ENCODE assay signal across 7 cellular contexts in the genomic region with DNA sequence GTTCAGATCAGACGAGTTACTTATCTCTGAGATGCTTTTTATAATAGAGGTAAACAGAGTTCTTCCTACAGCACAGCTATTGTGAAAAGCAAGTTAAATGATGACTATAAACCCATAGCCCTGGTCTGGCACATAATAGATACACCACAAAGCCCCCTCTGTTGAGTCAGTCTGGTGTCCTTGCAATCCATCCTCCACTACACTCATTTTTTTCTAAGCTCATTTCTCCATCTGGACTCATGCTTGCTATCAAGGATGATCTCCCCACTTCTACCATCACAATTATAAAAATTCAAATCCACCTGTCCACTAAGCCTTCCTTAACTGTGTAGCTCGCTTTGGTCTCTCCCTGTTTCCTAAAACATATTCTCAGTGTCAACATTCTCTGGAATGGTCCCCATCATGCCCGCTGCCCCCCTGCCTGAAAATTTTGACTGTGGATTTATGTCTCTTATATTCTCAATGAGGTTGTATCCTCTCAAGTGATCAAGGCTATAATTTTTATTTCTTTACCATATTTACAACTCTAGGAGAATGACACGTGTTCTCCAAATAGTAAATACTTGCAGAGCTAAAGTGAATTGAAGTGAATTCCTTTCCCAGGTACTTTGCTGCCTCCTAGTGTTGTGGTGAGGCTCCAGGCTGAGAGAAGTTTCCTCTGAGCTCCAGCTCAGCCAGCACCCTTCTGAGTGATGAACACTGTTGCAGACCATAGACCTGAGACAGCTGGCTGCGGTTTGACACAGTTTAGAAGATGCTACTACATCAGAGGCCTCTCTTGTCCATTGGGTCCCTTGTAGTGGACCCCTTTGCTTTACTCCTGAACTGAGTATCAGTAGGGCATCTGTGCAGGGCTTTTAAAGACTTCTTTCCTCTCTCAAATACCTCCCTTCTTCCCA.
A peak's percentile ranks its signal among the peaks of the same experiment; 100 is the strongest.
DNase-seq lines count a peak whose midpoint lies in the region; ATAC-seq and TF ChIP-seq lines count a peak whose summit lies in the region.

No MANE protein-coding gene starts in this region.

- no peaks in the 10 kb centered on the region for H3K36me3 ChIP-seq in brain microvascular endothelial cell (replicated peaks)
- no peaks in the 10 kb centered on the region for H3K36me3 ChIP-seq in testis (ENCODE audit: low read depth, missing control alignments)

- DNase-seq in GDM1 (lab: John Stamatoyannopoulos, UW): peak; percentile 21
- peak; percentile 4 for DNase-seq in NCI-H748 treated with DMSO at 0.1 percent for 48 hours (lab: John Stamatoyannopoulos, UW)
- peak; percentile 40 for DNase-seq in brain microvascular endothelial cell
- DNase-seq in kidney glomerular epithelial cell (lab: John Stamatoyannopoulos, UW): peak; percentile 67
- peak; percentile 75 for DNase-seq in testis

- ATAC-seq in HG02759 (IDR thresholded peaks at IDR 0.05; ENCODE audit: unreplicated experiment) (peak; percentile 71), HG03196 (IDR thresholded peaks at IDR 0.05; ENCODE audit: unreplicated experiment) (no peak)

- TF ChIP-seq CTCF in brain microvascular endothelial cell (IDR thresholded peaks at IDR 0.05; ENCODE audit: low read depth, low read length, missing control alignments) (peak; percentile 48), testis (IDR thresholded peaks at IDR 0.05) (peak in 2 of 3 experiments; percentile 56)

- WGBS in testis, 2 donors: 50 to 57% methylated on average over 5 of the region's 5 CpGs

- H3K27ac ChIP-seq in brain microvascular endothelial cell (no peak overlapping the region), testis (no peak overlapping the region)

- TF ChIP-seq POLR2A in testis (IDR thresholded peaks at IDR 0.05): no peak

- H3K4me3 ChIP-seq in brain microvascular endothelial cell (ENCODE audit: low read depth, low read length) (no peak overlapping the region), testis (no peak overlapping the region)

- in situ Hi-C loops in brain microvascular endothelial cell (cut with HindIII; ENCODE audit: low pct_ligation_motif_present, low sequenced_read_pairs): no loop called here

- intact Hi-C loops in testis (cut with DNase I; ENCODE audit: low total_unique reads): loop anchor here (10.0 kb wide), 1 partner anchor 576 kb away; no protein-coding TSS in a partner anchor

- no peaks in the 10 kb centered on the region for H3K4me1 ChIP-seq in testis

- H3K27me3 ChIP-seq in brain microvascular endothelial cell (replicated peaks) (no peaks in the 10 kb centered on the region), testis (no peaks in the 10 kb centered on the region)

- no peaks in the 10 kb centered on the region for H3K9me3 ChIP-seq in testis

Comparison
In these comparisons a context has a peak if more than half of its experiments do, and no peak if none do; other contexts are left out.
1. DNase-seq: peak in every context shown above with its lines; median percentile 75 in testis; 67 in kidney glomerular epithelial cell; 40 in brain microvascular endothelial cell; 21 in GDM1; 4 in NCI-H748 treated with DMSO at 0.1 percent for 48 hours.